ENCODE assay signal across 1 cellular context in genomic region chr10:25016349-25017246, GRCh38.
TF ChIP-seq lines count a peak whose summit lies in the region.

A gene with protein sequence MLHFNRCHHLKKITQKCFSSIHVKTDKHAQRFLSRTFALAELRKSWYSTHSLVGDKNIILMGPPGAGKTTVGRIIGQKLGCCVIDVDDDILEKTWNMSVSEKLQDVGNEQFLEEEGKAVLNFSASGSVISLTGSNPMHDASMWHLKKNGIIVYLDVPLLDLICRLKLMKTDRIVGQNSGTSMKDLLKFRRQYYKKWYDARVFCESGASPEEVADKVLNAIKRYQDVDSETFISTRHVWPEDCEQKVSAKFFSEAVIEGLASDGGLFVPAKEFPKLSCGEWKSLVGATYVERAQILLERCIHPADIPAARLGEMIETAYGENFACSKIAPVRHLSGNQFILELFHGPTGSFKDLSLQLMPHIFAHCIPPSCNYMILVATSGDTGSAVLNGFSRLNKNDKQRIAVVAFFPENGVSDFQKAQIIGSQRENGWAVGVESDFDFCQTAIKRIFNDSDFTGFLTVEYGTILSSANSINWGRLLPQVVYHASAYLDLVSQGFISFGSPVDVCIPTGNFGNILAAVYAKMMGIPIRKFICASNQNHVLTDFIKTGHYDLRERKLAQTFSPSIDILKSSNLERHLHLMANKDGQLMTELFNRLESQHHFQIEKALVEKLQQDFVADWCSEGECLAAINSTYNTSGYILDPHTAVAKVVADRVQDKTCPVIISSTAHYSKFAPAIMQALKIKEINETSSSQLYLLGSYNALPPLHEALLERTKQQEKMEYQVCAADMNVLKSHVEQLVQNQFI (plus strand): TSS chr10:25016612. CDS start chr10:25023224, 6,612 bp downstream.

TF ChIP-seq in HepG2, 621 proteins besides CTCF, POLR2A, EP300 and RAD21 (continued from another document and continues in another):
- TF ChIP-seq, protein P1, sequence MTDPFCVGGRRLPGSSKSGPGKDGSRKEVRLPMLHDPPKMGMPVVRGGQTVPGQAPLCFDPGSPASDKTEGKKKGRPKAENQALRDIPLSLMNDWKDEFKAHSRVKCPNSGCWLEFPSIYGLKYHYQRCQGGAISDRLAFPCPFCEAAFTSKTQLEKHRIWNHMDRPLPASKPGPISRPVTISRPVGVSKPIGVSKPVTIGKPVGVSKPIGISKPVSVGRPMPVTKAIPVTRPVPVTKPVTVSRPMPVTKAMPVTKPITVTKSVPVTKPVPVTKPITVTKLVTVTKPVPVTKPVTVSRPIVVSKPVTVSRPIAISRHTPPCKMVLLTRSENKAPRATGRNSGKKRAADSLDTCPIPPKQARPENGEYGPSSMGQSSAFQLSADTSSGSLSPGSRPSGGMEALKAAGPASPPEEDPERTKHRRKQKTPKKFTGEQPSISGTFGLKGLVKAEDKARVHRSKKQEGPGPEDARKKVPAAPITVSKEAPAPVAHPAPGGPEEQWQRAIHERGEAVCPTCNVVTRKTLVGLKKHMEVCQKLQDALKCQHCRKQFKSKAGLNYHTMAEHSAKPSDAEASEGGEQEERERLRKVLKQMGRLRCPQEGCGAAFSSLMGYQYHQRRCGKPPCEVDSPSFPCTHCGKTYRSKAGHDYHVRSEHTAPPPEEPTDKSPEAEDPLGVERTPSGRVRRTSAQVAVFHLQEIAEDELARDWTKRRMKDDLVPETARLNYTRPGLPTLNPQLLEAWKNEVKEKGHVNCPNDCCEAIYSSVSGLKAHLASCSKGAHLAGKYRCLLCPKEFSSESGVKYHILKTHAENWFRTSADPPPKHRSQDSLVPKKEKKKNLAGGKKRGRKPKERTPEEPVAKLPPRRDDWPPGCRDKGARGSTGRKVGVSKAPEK (CRISPR knock-in tag; IDR thresholded peaks at IDR 0.05; ENCODE audit: borderline replicate concordance) = no peak; the same call in 1 of the 2 replicates
- TF ChIP-seq ZBTB8A (CRISPR knock-in tag; IDR thresholded peaks at IDR 0.05; ENCODE audit: borderline replicate concordance, low read depth) = no peak; the same call in 1 of the 2 replicates
- TF ChIP-seq ZFP36L2 (CRISPR knock-in tag; IDR thresholded peaks at IDR 0.05) = no peak
- TF ChIP-seq HNF4G (IDR thresholded peaks at IDR 0.05; ENCODE audit: borderline replicate concordance, low read depth, low read length) = peak; percentile 85
- peak; percentile 90 for TF ChIP-seq HNF4G (CRISPR knock-in tag; IDR thresholded peaks at IDR 0.05; ENCODE audit: borderline replicate concordance, low read depth)
- TF ChIP-seq MIER2 (CRISPR knock-in tag; IDR thresholded peaks at IDR 0.05) = 0 out of 2 replicates have a peak, but pooled peaks have one; percentile 6
- TF ChIP-seq IKZF1 (IDR thresholded peaks at IDR 0.05) = no peak
- no peak for TF ChIP-seq NFIC (IDR thresholded peaks at IDR 0.05; ENCODE audit: low read length)
- peak; percentile 82; the same call in 1 of the 2 replicates for TF ChIP-seq ZNF567 (CRISPR knock-in tag; IDR thresholded peaks at IDR 0.05; ENCODE audit: borderline replicate concordance)
- no peak for TF ChIP-seq SIX1 (CRISPR knock-in tag; IDR thresholded peaks at IDR 0.05; ENCODE audit: borderline replicate concordance)
- TF ChIP-seq TRIM24 (CRISPR knock-in tag; IDR thresholded peaks at IDR 0.05) = no peak
- TF ChIP-seq NPAS2 (CRISPR knock-in tag; IDR thresholded peaks at IDR 0.05; ENCODE audit: borderline replicate concordance) = 0 out of 2 replicates have a peak, but pooled peaks have one; percentile 32
- TF ChIP-seq MED1 (CRISPR knock-in tag; IDR thresholded peaks at IDR 0.05) = peak; percentile 46
- TF ChIP-seq NFE2L1 (CRISPR knock-in tag; IDR thresholded peaks at IDR 0.05; ENCODE audit: borderline replicate concordance) = 0 out of 2 replicates have a peak, but pooled peaks have one; percentile 25
- peak; percentile 88 for TF ChIP-seq HBP1 (CRISPR knock-in tag; IDR thresholded peaks at IDR 0.05; ENCODE audit: low read depth)
- 0 out of 2 replicates have a peak, but pooled peaks have one; percentile 36 for TF ChIP-seq ZNF180 (CRISPR knock-in tag; IDR thresholded peaks at IDR 0.05; ENCODE audit: borderline replicate concordance, low read depth)
- TF ChIP-seq SSRP1 (CRISPR knock-in tag; IDR thresholded peaks at IDR 0.05) = 0 out of 2 replicates have a peak, but pooled peaks have one; percentile 62
- TF ChIP-seq KDM4B (CRISPR knock-in tag; IDR thresholded peaks at IDR 0.05) = no peak; the same call in 1 of the 2 replicates
- TF ChIP-seq ZNF253 (CRISPR knock-in tag; IDR thresholded peaks at IDR 0.05; ENCODE audit: borderline replicate concordance) = peak; percentile 94; the same call in 1 of the 2 replicates
- peak; percentile 24; the same call in 1 of the 2 replicates for TF ChIP-seq NCOR1 (IDR thresholded peaks at IDR 0.05; ENCODE audit: borderline replicate concordance, low read length)
- peak; percentile 83 for TF ChIP-seq PTBP1 (IDR thresholded peaks at IDR 0.05; ENCODE audit: low read depth, low read length, poor library complexity, severe bottlenecking)
- TF ChIP-seq ATRX (CRISPR knock-in tag; IDR thresholded peaks at IDR 0.05; ENCODE audit: borderline replicate concordance) = no peak
- TF ChIP-seq, protein P2, sequence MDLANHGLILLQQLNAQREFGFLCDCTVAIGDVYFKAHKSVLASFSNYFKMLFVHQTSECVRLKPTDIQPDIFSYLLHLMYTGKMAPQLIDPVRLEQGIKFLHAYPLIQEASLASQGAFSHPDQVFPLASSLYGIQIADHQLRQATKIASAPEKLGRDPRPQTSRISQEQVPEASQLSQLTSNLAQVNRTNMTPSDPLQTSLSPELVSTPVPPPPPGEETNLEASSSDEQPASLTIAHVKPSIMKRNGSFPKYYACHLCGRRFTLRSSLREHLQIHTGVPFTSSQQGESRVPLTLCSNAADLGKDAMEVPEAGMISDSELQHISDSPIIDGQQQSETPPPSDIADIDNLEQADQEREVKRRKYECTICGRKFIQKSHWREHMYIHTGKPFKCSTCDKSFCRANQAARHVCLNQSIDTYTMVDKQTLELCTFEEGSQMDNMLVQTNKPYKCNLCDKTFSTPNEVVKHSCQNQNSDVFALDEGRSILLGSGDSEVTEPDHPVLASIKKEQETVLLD (CRISPR knock-in tag; IDR thresholded peaks at IDR 0.05; ENCODE audit: low read depth) = peak; percentile 43; the same call in 1 of the 2 replicates
- peak; percentile 98 for TF ChIP-seq ZNF709 (CRISPR knock-in tag; IDR thresholded peaks at IDR 0.05)
- peak; percentile 86; the same call in 1 of the 2 replicates for TF ChIP-seq EED (CRISPR knock-in tag; IDR thresholded peaks at IDR 0.05)
- TF ChIP-seq, protein P3, sequence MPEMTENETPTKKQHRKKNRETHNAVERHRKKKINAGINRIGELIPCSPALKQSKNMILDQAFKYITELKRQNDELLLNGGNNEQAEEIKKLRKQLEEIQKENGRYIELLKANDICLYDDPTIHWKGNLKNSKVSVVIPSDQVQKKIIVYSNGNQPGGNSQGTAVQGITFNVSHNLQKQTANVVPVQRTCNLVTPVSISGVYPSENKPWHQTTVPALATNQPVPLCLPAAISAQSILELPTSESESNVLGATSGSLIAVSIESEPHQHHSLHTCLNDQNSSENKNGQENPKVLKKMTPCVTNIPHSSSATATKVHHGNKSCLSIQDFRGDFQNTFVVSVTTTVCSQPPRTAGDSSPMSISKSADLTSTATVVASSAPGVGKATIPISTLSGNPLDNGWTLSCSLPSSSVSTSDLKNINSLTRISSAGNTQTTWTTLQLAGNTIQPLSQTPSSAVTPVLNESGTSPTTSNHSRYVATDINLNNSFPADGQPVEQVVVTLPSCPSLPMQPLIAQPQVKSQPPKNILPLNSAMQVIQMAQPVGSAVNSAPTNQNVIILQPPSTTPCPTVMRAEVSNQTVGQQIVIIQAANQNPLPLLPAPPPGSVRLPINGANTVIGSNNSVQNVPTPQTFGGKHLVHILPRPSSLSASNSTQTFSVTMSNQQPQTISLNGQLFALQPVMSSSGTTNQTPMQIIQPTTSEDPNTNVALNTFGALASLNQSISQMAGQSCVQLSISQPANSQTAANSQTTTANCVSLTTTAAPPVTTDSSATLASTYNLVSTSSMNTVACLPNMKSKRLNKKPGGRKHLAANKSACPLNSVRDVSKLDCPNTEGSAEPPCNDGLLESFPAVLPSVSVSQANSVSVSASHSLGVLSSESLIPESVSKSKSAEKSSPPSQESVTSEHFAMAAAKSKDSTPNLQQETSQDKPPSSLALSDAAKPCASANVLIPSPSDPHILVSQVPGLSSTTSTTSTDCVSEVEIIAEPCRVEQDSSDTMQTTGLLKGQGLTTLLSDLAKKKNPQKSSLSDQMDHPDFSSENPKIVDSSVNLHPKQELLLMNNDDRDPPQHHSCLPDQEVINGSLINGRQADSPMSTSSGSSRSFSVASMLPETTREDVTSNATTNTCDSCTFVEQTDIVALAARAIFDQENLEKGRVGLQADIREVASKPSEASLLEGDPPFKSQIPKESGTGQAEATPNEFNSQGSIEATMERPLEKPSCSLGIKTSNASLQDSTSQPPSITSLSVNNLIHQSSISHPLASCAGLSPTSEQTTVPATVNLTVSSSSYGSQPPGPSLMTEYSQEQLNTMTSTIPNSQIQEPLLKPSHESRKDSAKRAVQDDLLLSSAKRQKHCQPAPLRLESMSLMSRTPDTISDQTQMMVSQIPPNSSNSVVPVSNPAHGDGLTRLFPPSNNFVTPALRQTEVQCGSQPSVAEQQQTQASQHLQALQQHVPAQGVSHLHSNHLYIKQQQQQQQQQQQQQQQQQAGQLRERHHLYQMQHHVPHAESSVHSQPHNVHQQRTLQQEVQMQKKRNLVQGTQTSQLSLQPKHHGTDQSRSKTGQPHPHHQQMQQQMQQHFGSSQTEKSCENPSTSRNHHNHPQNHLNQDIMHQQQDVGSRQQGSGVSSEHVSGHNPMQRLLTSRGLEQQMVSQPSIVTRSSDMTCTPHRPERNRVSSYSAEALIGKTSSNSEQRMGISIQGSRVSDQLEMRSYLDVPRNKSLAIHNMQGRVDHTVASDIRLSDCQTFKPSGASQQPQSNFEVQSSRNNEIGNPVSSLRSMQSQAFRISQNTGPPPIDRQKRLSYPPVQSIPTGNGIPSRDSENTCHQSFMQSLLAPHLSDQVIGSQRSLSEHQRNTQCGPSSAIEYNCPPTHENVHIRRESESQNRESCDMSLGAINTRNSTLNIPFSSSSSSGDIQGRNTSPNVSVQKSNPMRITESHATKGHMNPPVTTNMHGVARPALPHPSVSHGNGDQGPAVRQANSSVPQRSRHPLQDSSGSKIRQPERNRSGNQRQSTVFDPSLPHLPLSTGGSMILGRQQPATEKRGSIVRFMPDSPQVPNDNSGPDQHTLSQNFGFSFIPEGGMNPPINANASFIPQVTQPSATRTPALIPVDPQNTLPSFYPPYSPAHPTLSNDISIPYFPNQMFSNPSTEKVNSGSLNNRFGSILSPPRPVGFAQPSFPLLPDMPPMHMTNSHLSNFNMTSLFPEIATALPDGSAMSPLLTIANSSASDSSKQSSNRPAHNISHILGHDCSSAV (CRISPR knock-in tag; IDR thresholded peaks at IDR 0.05; ENCODE audit: borderline replicate concordance) = peak; percentile 79; the same call in 1 of the 2 replicates
- no peak; the same call in 1 of the 2 replicates for TF ChIP-seq NCOA2 (CRISPR knock-in tag; IDR thresholded peaks at IDR 0.05)
- TF ChIP-seq ZNF205 (CRISPR knock-in tag; IDR thresholded peaks at IDR 0.05) = peak; percentile 82
- no peak for TF ChIP-seq ARNT (IDR thresholded peaks at IDR 0.05)
- peak; percentile 83; the same call in 1 of the 2 replicates for TF ChIP-seq GLI4 (CRISPR knock-in tag; IDR thresholded peaks at IDR 0.05; ENCODE audit: borderline replicate concordance)
- no peak for TF ChIP-seq ZNF207 (IDR thresholded peaks at IDR 0.05; ENCODE audit: borderline replicate concordance)
- TF ChIP-seq, protein P4, sequence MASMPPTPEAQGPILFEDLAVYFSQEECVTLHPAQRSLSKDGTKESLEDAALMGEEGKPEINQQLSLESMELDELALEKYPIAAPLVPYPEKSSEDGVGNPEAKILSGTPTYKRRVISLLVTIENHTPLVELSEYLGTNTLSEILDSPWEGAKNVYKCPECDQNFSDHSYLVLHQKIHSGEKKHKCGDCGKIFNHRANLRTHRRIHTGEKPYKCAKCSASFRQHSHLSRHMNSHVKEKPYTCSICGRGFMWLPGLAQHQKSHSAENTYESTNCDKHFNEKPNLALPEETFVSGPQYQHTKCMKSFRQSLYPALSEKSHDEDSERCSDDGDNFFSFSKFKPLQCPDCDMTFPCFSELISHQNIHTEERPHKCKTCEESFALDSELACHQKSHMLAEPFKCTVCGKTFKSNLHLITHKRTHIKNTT (CRISPR knock-in tag; IDR thresholded peaks at IDR 0.05) = 0 out of 2 replicates have a peak, but pooled peaks have one; percentile 57
- TF ChIP-seq MYC (CRISPR knock-in tag; IDR thresholded peaks at IDR 0.05; ENCODE audit: borderline replicate concordance) = peak; percentile 98
- peak; percentile 93 for TF ChIP-seq ASH2L (IDR thresholded peaks at IDR 0.05; ENCODE audit: insufficient read length, low read depth, low read length)
- TF ChIP-seq ZNF12 (CRISPR knock-in tag; IDR thresholded peaks at IDR 0.05) = 0 out of 2 replicates have a peak, but pooled peaks have one; percentile 34
- 0 out of 2 replicates have a peak, but pooled peaks have one; percentile 53 for TF ChIP-seq ZNF136 (CRISPR knock-in tag; IDR thresholded peaks at IDR 0.05; ENCODE audit: low read depth)
- TF ChIP-seq FOXJ3 (CRISPR knock-in tag; IDR thresholded peaks at IDR 0.05; ENCODE audit: borderline replicate concordance) = 0 out of 2 replicates have a peak, but pooled peaks have one; percentile 49
- TF ChIP-seq, protein P5, sequence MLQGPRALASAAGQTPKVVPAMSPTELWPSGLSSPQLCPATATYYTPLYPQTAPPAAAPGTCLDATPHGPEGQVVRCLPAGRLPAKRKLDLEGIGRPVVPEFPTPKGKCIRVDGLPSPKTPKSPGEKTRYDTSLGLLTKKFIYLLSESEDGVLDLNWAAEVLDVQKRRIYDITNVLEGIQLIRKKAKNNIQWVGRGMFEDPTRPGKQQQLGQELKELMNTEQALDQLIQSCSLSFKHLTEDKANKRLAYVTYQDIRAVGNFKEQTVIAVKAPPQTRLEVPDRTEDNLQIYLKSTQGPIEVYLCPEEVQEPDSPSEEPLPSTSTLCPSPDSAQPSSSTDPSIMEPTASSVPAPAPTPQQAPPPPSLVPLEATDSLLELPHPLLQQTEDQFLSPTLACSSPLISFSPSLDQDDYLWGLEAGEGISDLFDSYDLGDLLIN (CRISPR knock-in tag; IDR thresholded peaks at IDR 0.05; ENCODE audit: borderline replicate concordance) = peak; percentile 97
- TF ChIP-seq HOMEZ (CRISPR knock-in tag; IDR thresholded peaks at IDR 0.05; ENCODE audit: low read depth) = peak; percentile 91
